ENCODE assay signal across 8 cellular contexts in genomic region chr1:201530741-201531521, GRCh38. TPM values are rescaled to one million over a fixed set of nuclear protein-coding genes. Genes with fewer than 3 reads are reported as not detected.
DNase-seq lines count a peak whose midpoint lies in the region; ATAC-seq and TF ChIP-seq lines count a peak whose summit lies in the region.

No MANE protein-coding gene starts in this region.

- peaks cover 41 to 69% (median 62%) of the 10 kb centered on the region in 10 experiments for H3K4me1 ChIP-seq in BLaER1 treated with 17β-estradiol and CSF1 and Interleukin-3, amounts not matched to agents 10 nM and 100 nM
- peaks cover 7% of the 10 kb centered on the region for H3K4me1 ChIP-seq in cardiac muscle cell (ENCODE audit: low read depth)
- H3K4me1 ChIP-seq in psoas muscle: peaks cover 9% of the 10 kb centered on the region

- peak overlapping the region in 8 of 10 experiments; percentile 1 to 48 (median 33); a peak in 11 of 20 replicates for H3K4me3 ChIP-seq in BLaER1 treated with 17β-estradiol and CSF1 and Interleukin-3, amounts not matched to agents 10 nM and 100 nM
- H3K4me3 ChIP-seq in cardiac muscle cell (no peak overlapping the region), psoas muscle (no peak overlapping the region)

- peak overlapping the region in 8 of 11 experiments; percentile 22 to 85 (median 72); a peak in 16 of 22 replicates for H3K27ac ChIP-seq in BLaER1 treated with 17β-estradiol and CSF1 and Interleukin-3, amounts not matched to agents 10 nM and 100 nM
- H3K27ac ChIP-seq in cardiac muscle cell: no peak overlapping the region
- peak overlapping the region; percentile 46 for H3K27ac ChIP-seq in psoas muscle

- WGBS in psoas muscle, 3 donors: 17 to 31% (median 26%) methylated on average over 23 to 25 of the region's 25 CpGs

- DNase-seq in HCEC 1CT (peak; percentile 75), NCI-H748 treated with DMSO at 0.1 percent for 48 hours (lab: John Stamatoyannopoulos, UW) (peak; percentile 2), cardiac muscle cell (ENCODE audit: low read depth in 1 of 2, low spot score in 1 of 2) (peak; percentile 81 to 91), psoas muscle (peak; percentile 88 to 91)
- DNase-seq in activated naive CD4-positive, alpha-beta T cell treated with anti-CD3 and anti-CD28 coated beads, Interleukin-2, amount 50 U/mL, for 72 hours (ENCODE audit: low spot score in 2 of 2): peak in 1 of 2 donors; percentile 53

- peak; percentile 87 for TF ChIP-seq CTCF in cardiac muscle cell (IDR thresholded peaks at IDR 0.05; ENCODE audit: low read depth, low read length)
- peak; percentile 63 for TF ChIP-seq CTCF in psoas muscle (IDR thresholded peaks at IDR 0.05)

- H3K27me3 ChIP-seq in BLaER1 treated with 17β-estradiol and CSF1 and Interleukin-3, amounts not matched to agents 10 nM and 100 nM: no peaks in the 10 kb centered on the region
- no peaks in the 10 kb centered on the region for H3K27me3 ChIP-seq in cardiac muscle cell
- H3K27me3 ChIP-seq in psoas muscle (ENCODE audit: insufficient read depth in 3 of 3, low read length in 2 of 3): peaks cover 0 to 9% (median under 1%) of the 10 kb centered on the region in 3 donors

- peak overlapping the region; percentile 81 to 97 (median 92) for H3K4me2 ChIP-seq in BLaER1 treated with 17β-estradiol and CSF1 and Interleukin-3, amounts not matched to agents 10 nM and 100 nM

- H3K36me3 Mint-ChIP-seq in activated naive CD4-positive, alpha-beta T cell treated with anti-CD3 and anti-CD28 coated beads, Interleukin-2, amount 50 U/mL, for 72 hours: peaks cover 0 to 15% of the 10 kb centered on the region in 2 donors

- H3K36me3 ChIP-seq in BLaER1 treated with 17β-estradiol and CSF1 and Interleukin-3, amounts not matched to agents 10 nM and 100 nM: no peaks in the 10 kb centered on the region
- H3K36me3 ChIP-seq in cardiac muscle cell (no peaks in the 10 kb centered on the region), psoas muscle (ENCODE audit: insufficient read depth in 1 of 2, low read depth in 1 of 2) (no peaks in the 10 kb centered on the region)

- H3K27ac Mint-ChIP-seq in activated naive CD4-positive, alpha-beta T cell treated with anti-CD3 and anti-CD28 coated beads, Interleukin-2, amount 50 U/mL, for 72 hours: peak overlapping the region in 1 of 2 donors; percentile 19

- H3K9me3 Mint-ChIP-seq in activated naive CD4-positive, alpha-beta T cell treated with anti-CD3 and anti-CD28 coated beads, Interleukin-2, amount 50 U/mL, for 72 hours: no peaks in the 10 kb centered on the region

- H4K20me1 ChIP-seq in BLaER1 treated with 17β-estradiol and CSF1 and Interleukin-3, amounts not matched to agents 10 nM and 100 nM: no peaks in the 10 kb centered on the region; a peak in 3 of 22 replicates

- H3K9ac ChIP-seq in BLaER1 treated with 17β-estradiol and CSF1 and Interleukin-3, amounts not matched to agents 10 nM and 100 nM: peak overlapping the region; percentile 9 to 79 (median 56); a peak in 19 of 22 replicates

- intact Hi-C loops in psoas muscle (cut with DNase I): no loop called here

- no peaks in the 10 kb centered on the region for H3K9me3 ChIP-seq in BLaER1 treated with 17β-estradiol and CSF1 and Interleukin-3, amounts not matched to agents 10 nM and 100 nM (replicated peaks in 1 of 11)
- H3K9me3 ChIP-seq in cardiac muscle cell (ENCODE audit: low read depth) (no peaks in the 10 kb centered on the region), psoas muscle (no peaks in the 10 kb centered on the region)

- peak; percentile 72 to 74 for ATAC-seq in activated naive CD4-positive, alpha-beta T cell treated with anti-CD3 and anti-CD28 coated beads, Interleukin-2, amount 50 U/mL, for 72 hours
- ATAC-seq in psoas muscle (peak; percentile 72 to 91 (median 78)), HG03432 (IDR thresholded peaks at IDR 0.05; ENCODE audit: unreplicated experiment) (no peak), GM18498 (IDR thresholded peaks at IDR 0.05; ENCODE audit: unreplicated experiment) (no peak)

RNA-seq across cellular contexts. Expression of gene NAV1, which starts 8.0 kb away (rescaled TPM):
- 1 to 10 TPM in 1 of 2 donors, under 1 TPM in 1; 0.48 to 3.1 TPM for total RNA-seq in activated naive CD4-positive, alpha-beta T cell treated with anti-CD3 and anti-CD28 coated beads, Interleukin-2, amount 50 U/mL, for 72 hours
- total RNA-seq in cardiac muscle cell (113 and 151 TPM in 2 replicates), psoas muscle (10 to 100 TPM in 3 of 4 donors, 1 to 10 TPM in 1; 8.4 to 13.3 (median 11.3) TPM)
- polyA plus RNA-seq in cardiac muscle cell (99.0 and 127 TPM in 2 replicates), psoas muscle (1 to 10 TPM; 1.8 to 3.1 (median 1.8) TPM)

RNA-seq across cellular contexts. Expression of gene CSRP1, which starts 24.0 kb away (rescaled TPM):
- 10 to 100 TPM; 13.2 to 57.6 TPM for total RNA-seq in activated naive CD4-positive, alpha-beta T cell treated with anti-CD3 and anti-CD28 coated beads, Interleukin-2, amount 50 U/mL, for 72 hours
- 135 and 174 TPM in 2 replicates for total RNA-seq in cardiac muscle cell
- polyA plus RNA-seq in cardiac muscle cell: 76.4 and 78.9 TPM in 2 replicates
- 10 to 100 TPM; 14.7 to 27.7 (median 24.3) TPM for total RNA-seq in psoas muscle
- 10 to 100 TPM; 21.1 to 26.4 (median 23.2) TPM for polyA plus RNA-seq in psoas muscle

Comparison
In these comparisons a context has a peak if more than half of its experiments do, and no peak if none do; other contexts are left out.
1. H3K4me3 ChIP-seq: peak in BLaER1 treated with 17β-estradiol and CSF1 and Interleukin-3, amounts not matched to agents 10 nM and 100 nM (8 of 10); none in cardiac muscle cell (single experiment) and psoas muscle (single experiment).
2. ATAC-seq: peak in activated naive CD4-positive, alpha-beta T cell treated with anti-CD3 and anti-CD28 coated beads, Interleukin-2, amount 50 U/mL, for 72 hours (2 of 2) and psoas muscle (4 of 4); none in HG03432 (single experiment) and GM18498 (single experiment).